ENCODE assay signal across 9 cellular contexts in the genomic region with DNA sequence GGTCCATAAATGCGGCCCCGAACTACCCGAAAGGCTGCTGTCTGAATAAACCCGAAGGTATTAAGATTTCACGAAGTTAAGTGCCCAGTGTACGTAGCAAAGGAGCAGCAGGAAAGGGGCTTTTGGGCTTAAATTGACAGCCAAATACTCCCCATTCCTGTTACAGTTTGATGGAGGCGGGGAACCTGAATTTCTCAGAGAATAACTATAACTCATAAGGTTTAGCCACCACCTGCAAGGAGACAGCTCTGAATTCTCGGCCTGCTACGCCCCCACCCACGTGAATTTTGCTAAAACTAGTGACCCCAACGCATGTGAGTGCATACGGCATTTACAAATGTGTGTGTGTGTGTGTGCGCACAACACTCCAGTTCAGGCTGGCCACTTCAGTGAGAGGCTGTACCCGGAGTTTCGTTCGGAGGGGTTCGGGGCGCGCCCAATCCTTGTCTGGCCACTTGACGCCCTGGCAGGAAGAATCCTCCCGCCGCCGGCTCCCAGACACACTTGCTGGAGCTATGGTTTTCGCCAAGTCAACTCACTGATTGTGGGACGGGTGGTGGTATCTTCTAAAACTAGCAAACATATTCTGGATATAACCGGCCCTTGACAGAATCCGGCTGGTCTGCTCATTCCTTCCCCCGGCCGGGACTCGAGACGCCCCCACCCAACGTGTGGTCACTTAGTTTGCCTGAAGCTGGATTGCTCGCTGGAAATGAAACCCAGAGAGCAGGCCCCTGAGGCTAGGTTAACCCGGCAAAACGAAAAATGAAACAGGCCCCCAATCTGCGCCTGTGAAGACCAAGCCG. TPM values are rescaled to one million over a fixed set of nuclear protein-coding genes. Genes with fewer than 3 reads are reported as not detected.
DNase-seq lines count a peak whose midpoint lies in the region; ATAC-seq, FAIRE-seq and TF ChIP-seq lines count a peak whose summit lies in the region.
"Had no signal": no experiment of that assay in that cellular context is flagged by ENCODE, and none has a peak within 500 bp of the region (broad histone marks: within the 10 kb centered on the region; RNA-seq: fewer than 3 reads in every experiment).

No MANE protein-coding gene starts in this region.

- H3K4me1 ChIP-seq in keratinocyte (ENCODE audit: control insufficient read depth, extremely low read depth, insufficient read depth, low read length) (peaks cover 31% of the 10 kb centered on the region), subcutaneous abdominal adipose tissue (ENCODE audit: control insufficient read depth in 5 of 5, insufficient read depth in 5 of 5, low read length in 5 of 5) (peaks cover 2 to 63% (median 57%) of the 10 kb centered on the region in 5 donors)

- H4K20me1 ChIP-seq in keratinocyte (ENCODE audit: control insufficient read depth, extremely low read depth, insufficient read depth, low read length) = peaks cover 24% of the 10 kb centered on the region

- POLR2A ChIA-PET in activated CD4-positive, alpha-beta T cell treated with anti-CD3 and anti-CD28 coated beads, Interleukin-2, amount 10 ng/mL, durations not matched to agents 7 days and 5 days (lab: Charles Lee) = interaction anchor here (0.6 to 1.5 kb wide), 3 partner anchors 8 to 168 kb away, joined by 3 to 7 read pairs (median 7); no protein-coding TSS in a partner anchor

- no peak for FAIRE-seq in keratinocyte (lab: Jason Lieb, UNC)

- H3K9ac ChIP-seq in keratinocyte (ENCODE audit: control insufficient read depth, extremely low read depth, insufficient read depth, low read length) (no peak overlapping the region), subcutaneous abdominal adipose tissue (ENCODE audit: low read length in 5 of 5) (no peak overlapping the region)

- H3K36me3 ChIP-seq in keratinocyte (ENCODE audit: control insufficient read depth in 2 of 2, extremely low read depth in 1 of 2, insufficient read depth in 2 of 2, low read length in 2 of 2) (no peaks in the 10 kb centered on the region), subcutaneous abdominal adipose tissue (ENCODE audit: control insufficient read depth in 5 of 5, insufficient read depth in 5 of 5, low read length in 5 of 5) (no peaks in the 10 kb centered on the region)
- H3K36me3 ChIP-seq: left lung had no signal

- CTCF ChIA-PET in activated CD4-positive, alpha-beta T cell treated with anti-CD3 and anti-CD28 coated beads, Interleukin-2, amount 10 ng/mL, durations not matched to agents 7 days and 5 days (lab: Charles Lee) = interaction anchor here (0.7 to 5.8 kb wide), 12 partner anchors 8 to 171 kb away, joined by 3 to 31 read pairs (median 4); no protein-coding TSS in a partner anchor

- no peaks in the 10 kb centered on the region for H3K79me2 ChIP-seq in keratinocyte (ENCODE audit: control insufficient read depth, insufficient read depth, low read length)

- no peak for ATAC-seq in HG03442 (IDR thresholded peaks at IDR 0.05; ENCODE audit: unreplicated experiment)
- no peak for ATAC-seq in HG02852 (IDR thresholded peaks at IDR 0.05; ENCODE audit: unreplicated experiment)
- ATAC-seq: left lung had no signal

- H3K27ac ChIP-seq in keratinocyte (ENCODE audit: control insufficient read depth, insufficient read depth, low read length) (no peak overlapping the region), subcutaneous abdominal adipose tissue (ENCODE audit: low read depth, low read length) (no peak overlapping the region)
- H3K27ac ChIP-seq: left lung had no signal

- H3K27me3 Mint-ChIP-seq in activated CD4-positive, alpha-beta T cell treated with anti-CD3 and anti-CD28 coated beads, Interleukin-2, amount 10 ng/mL, durations not matched to agents 7 days and 5 days = no peaks in the 10 kb centered on the region
- peaks cover 6% of the 10 kb centered on the region for H3K27me3 Mint-ChIP-seq in activated naive CD8-positive, alpha-beta T cell treated with anti-CD3 and anti-CD28 coated beads for 36 hours

- H3K9me3 ChIP-seq in keratinocyte (ENCODE audit: control insufficient read depth, low read depth, low read length) (no peaks in the 10 kb centered on the region), subcutaneous abdominal adipose tissue (ENCODE audit: control insufficient read depth in 5 of 5, low read length in 5 of 5) (no peaks in the 10 kb centered on the region)
- H3K9me3 ChIP-seq: left lung had no signal

- no peak for TF ChIP-seq CTCF in keratinocyte (optimal IDR thresholded peaks at IDR 0.05 in 1 of 3, IDR thresholded peaks at IDR 0.05 in 1 of 3, conservative IDR thresholded peaks at IDR 0.05 in 1 of 3; ENCODE audit: extremely low read depth in 1 of 3, insufficient read depth in 2 of 3, low read length in 3 of 3)

- peak overlapping the region; percentile 82 for H3K4me3 Mint-ChIP-seq in activated CD4-positive, alpha-beta T cell treated with anti-CD3 and anti-CD28 coated beads, Interleukin-2, amount 10 ng/mL, durations not matched to agents 7 days and 5 days
- peak overlapping the region; percentile 94 for H3K4me3 Mint-ChIP-seq in activated naive CD8-positive, alpha-beta T cell treated with anti-CD3 and anti-CD28 coated beads for 36 hours

- dilution Hi-C loops in keratinocyte (cut with MboI; ENCODE audit: extremely low pct_ligation_motif_present, low sequenced_read_pairs) = no loop called here

- H3K36me3 Mint-ChIP-seq in activated CD4-positive, alpha-beta T cell treated with anti-CD3 and anti-CD28 coated beads, Interleukin-2, amount 10 ng/mL, durations not matched to agents 7 days and 5 days (ENCODE audit: low read depth) = peaks cover 53% of the 10 kb centered on the region
- peaks cover 68% of the 10 kb centered on the region for H3K36me3 Mint-ChIP-seq in activated naive CD8-positive, alpha-beta T cell treated with anti-CD3 and anti-CD28 coated beads for 36 hours

- H3K4me3 ChIP-seq in keratinocyte (ENCODE audit: control insufficient read depth in 2 of 3, extremely low read depth in 1 of 3, insufficient read depth in 2 of 3, low read depth in 1 of 3, low read length in 3 of 3) (peak overlapping the region in 1 of 3 experiments; percentile 43), subcutaneous abdominal adipose tissue (ENCODE audit: low read depth in 1 of 5, low read length in 5 of 5) (peak overlapping the region; percentile 36 to 73 (median 63))

- peak overlapping the region; percentile 90 for H3K27ac Mint-ChIP-seq in activated CD4-positive, alpha-beta T cell treated with anti-CD3 and anti-CD28 coated beads, Interleukin-2, amount 10 ng/mL, durations not matched to agents 7 days and 5 days
- H3K27ac Mint-ChIP-seq in activated naive CD8-positive, alpha-beta T cell treated with anti-CD3 and anti-CD28 coated beads for 36 hours = peak overlapping the region; percentile 97

- no peaks in the 10 kb centered on the region for H3K9me3 Mint-ChIP-seq in activated CD4-positive, alpha-beta T cell treated with anti-CD3 and anti-CD28 coated beads, Interleukin-2, amount 10 ng/mL, durations not matched to agents 7 days and 5 days
- H3K9me3 Mint-ChIP-seq in activated naive CD8-positive, alpha-beta T cell treated with anti-CD3 and anti-CD28 coated beads for 36 hours = no peaks in the 10 kb centered on the region

- H2AFZ ChIP-seq in keratinocyte (ENCODE audit: control insufficient read depth, low read length) = no peak overlapping the region

- DNase-seq in activated CD4-positive, alpha-beta T cell treated with anti-CD3 and anti-CD28 coated beads, Interleukin-2, amount 10 ng/mL, durations not matched to agents 7 days and 5 days = no peak
- DNase-seq in activated CD4-positive, alpha-beta T cell treated with anti-CD3 and anti-CD28 coated beads for 48 hours = no peak
- DNase-seq in activated naive CD8-positive, alpha-beta T cell treated with anti-CD3 and anti-CD28 coated beads for 36 hours = no peak
- no peak for DNase-seq in keratinocyte (ENCODE audit: low read depth, low spot score)
- DNase-seq in NCI-H2107 treated with DMSO at 0.1 percent for 48 hours (lab: John Stamatoyannopoulos, UW; ENCODE audit: unreplicated experiment) = no peak

- peaks cover 93% of the 10 kb centered on the region for H3K27me3 ChIP-seq in keratinocyte (ENCODE audit: control insufficient read depth, extremely low read depth, insufficient read depth, low read length)
- peaks cover 33 to 61% (median 53%) of the 10 kb centered on the region in 5 donors for H3K27me3 ChIP-seq in subcutaneous abdominal adipose tissue (ENCODE audit: control insufficient read depth in 5 of 5, insufficient read depth in 4 of 5, low read length in 5 of 5)

- peak overlapping the region; percentile 54 for H3K4me2 ChIP-seq in keratinocyte (ENCODE audit: control insufficient read depth, extremely low read depth, insufficient read depth, low read depth, low read length)

- peaks cover 54% of the 10 kb centered on the region for H3K4me1 Mint-ChIP-seq in activated CD4-positive, alpha-beta T cell treated with anti-CD3 and anti-CD28 coated beads, Interleukin-2, amount 10 ng/mL, durations not matched to agents 7 days and 5 days
- H3K4me1 Mint-ChIP-seq in activated naive CD8-positive, alpha-beta T cell treated with anti-CD3 and anti-CD28 coated beads for 36 hours = peaks cover 39% of the 10 kb centered on the region

- H3K9me1 ChIP-seq in keratinocyte (ENCODE audit: control insufficient read depth, extremely low read depth, insufficient read depth, low read length) = no peaks in the 10 kb centered on the region

RNA-seq across cellular contexts. Expression of gene GFI1, which starts 4.9 kb away (rescaled TPM):
- total RNA-seq in activated CD4-positive, alpha-beta T cell treated with anti-CD3 and anti-CD28 coated beads, Interleukin-2, amount 10 ng/mL, durations not matched to agents 7 days and 5 days = 10 to 100 TPM; 47.8 to 49.6 TPM
- total RNA-seq in activated naive CD8-positive, alpha-beta T cell treated with anti-CD3 and anti-CD28 coated beads for 36 hours = 10 to 100 TPM; 79.7 to 85.0 TPM
- 0.13 to 0.22 TPM (median 0.17 TPM) in 3 replicates for polyA plus RNA-seq in keratinocyte
- polyA plus RNA-seq in keratinocyte (2011; ENCODE audit: low read depth) = 0.10 TPM
- polyA plus RNA-seq in keratinocyte (2011; cell fraction: cytosol; rRNA removed) = 0.11 and 0.13 TPM in 2 replicates
- polyA plus RNA-seq in keratinocyte (2011; cell fraction: nucleus; rRNA removed) = 0.65 and 0.67 TPM in 2 replicates
- polyA plus RNA-seq in keratinocyte (2012; ENCODE audit: low replicate concordance) = 0.08 and 0.14 TPM in 2 replicates
- 0.10 to 0.54 TPM (median 0.20 TPM) in 3 replicates for polyA minus RNA-seq in keratinocyte
- not detected for polyA minus RNA-seq in keratinocyte (2011; cell fraction: cytosol; rRNA and poly(A)+ RNA removed)
- 1.1 and 2.4 TPM in 2 replicates for polyA minus RNA-seq in keratinocyte (2011; cell fraction: nucleus; rRNA and poly(A)+ RNA removed)
